8 cellular contexts compared by ENCODE assay signal in the genomic region with DNA sequence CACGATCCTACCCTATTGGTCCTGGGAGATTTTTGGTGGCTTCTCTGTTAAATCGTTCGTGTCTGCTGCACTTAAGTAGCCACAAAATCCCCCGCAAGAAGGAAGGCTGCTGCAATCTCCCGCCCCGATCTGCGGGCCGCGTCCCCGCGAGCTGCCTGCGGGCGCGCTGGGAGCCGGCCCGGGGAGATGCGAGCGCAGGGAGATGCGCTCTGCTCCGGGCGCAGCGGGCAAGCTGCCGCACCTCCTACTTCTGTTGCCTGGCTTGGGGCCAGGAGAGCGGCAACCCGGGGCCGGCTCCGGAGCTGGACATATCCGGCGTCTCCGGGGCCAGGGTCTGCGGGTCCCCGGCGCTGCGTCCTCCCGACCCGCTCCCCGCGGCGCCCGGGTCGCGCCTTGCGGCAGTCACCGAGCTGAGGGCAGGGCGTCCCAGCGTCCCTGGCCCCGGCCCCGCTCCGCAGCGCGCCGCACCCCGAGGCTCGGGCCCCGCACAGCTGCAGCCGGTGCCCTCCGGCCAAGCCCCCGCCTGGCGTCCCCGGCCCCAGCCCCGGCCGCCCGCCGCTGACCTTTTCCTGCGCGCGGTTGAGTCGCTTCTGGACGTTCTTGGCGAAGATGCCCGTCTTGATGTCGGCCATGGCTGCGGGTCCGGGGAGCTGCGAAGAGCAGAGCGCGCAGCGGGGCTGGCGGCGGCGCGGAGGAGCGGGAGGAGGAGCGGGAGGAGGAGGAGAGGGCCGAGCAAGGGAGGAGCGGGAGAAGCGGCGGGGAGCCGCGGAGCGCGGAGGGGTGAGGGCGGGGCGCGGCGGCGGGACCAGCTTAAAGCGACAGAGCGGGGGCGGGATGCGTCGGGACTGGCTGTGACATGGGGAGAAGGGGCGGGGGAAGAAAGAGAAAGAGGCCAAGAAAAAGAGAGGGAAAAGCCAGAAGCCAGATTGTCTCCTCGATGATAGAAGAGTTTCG. TPM values are rescaled to one million over a fixed set of nuclear protein-coding genes. Genes with fewer than 3 reads are reported as not detected.
A peak's percentile ranks its signal among the peaks of the same experiment; 100 is the strongest.
DNase-seq lines count a peak whose midpoint lies in the region; ATAC-seq and TF ChIP-seq lines count a peak whose summit lies in the region.

A gene (minus strand): TSS at position 654 of the 954 bp plus-strand sequence. CDS start 22 bp downstream, at position 632.

- H3K4me2 ChIP-seq in fibroblast of lung (ENCODE audit: extremely low read depth, insufficient read depth, low read length) = peak within 1 kb of the TSS; percentile 77

- H3K4me3 ChIP-seq in AG10803 (ENCODE audit: low read length) (peak within 1 kb of the TSS; percentile 62), fibroblast of lung (replicated peaks in 1 of 4; ENCODE audit: control extremely low read depth in 1 of 4, insufficient read depth in 1 of 4, low read depth in 3 of 4, low read length in 4 of 4) (peak within 1 kb of the TSS; percentile 47 to 62 (median 56))

- ATAC-seq in GM21367 (IDR thresholded peaks at IDR 0.05; ENCODE audit: unreplicated experiment) = no peak

- H3K9me3 Mint-ChIP-seq in IgD-negative memory B cell = no peaks in the 10 kb centered on the region
- H3K9me3 Mint-ChIP-seq in activated CD4-positive, alpha-beta memory T cell treated with anti-CD3 and anti-CD28 coated beads, Interleukin-2, amount 10 ng/mL, durations not matched to agents 7 days and 5 days = no peaks in the 10 kb centered on the region

- no peak for TF ChIP-seq CTCF in AG10803 (conservative IDR thresholded peaks at IDR 0.05; ENCODE audit: low read length)
- TF ChIP-seq CTCF in fibroblast of lung (conservative IDR thresholded peaks at IDR 0.05 in 1 of 2, IDR thresholded peaks at IDR 0.05 in 1 of 2; ENCODE audit: low read depth in 1 of 2, low read length in 2 of 2) = no peak

- H3K9ac ChIP-seq in fibroblast of lung (ENCODE audit: insufficient read depth, low read length) = no peak within 1 kb of the TSS

- no peaks in the 10 kb centered on the region for H4K20me1 ChIP-seq in fibroblast of lung (ENCODE audit: control insufficient read depth, extremely low read depth, insufficient read depth, low read length)

- peaks cover 47% of the 10 kb centered on the region for H3K27me3 Mint-ChIP-seq in IgD-negative memory B cell
- peaks cover 51% of the 10 kb centered on the region for H3K27me3 Mint-ChIP-seq in activated CD4-positive, alpha-beta memory T cell treated with anti-CD3 and anti-CD28 coated beads, Interleukin-2, amount 10 ng/mL, durations not matched to agents 7 days and 5 days

- H2AFZ ChIP-seq in fibroblast of lung (ENCODE audit: low read length) = no peak within 1 kb of the TSS

- no peaks in the 10 kb centered on the region for H3K79me2 ChIP-seq in fibroblast of lung (ENCODE audit: control insufficient read depth, insufficient read depth, low read length)

- H3K4me1 ChIP-seq in fibroblast of lung (ENCODE audit: control insufficient read depth, extremely low read depth, insufficient read depth, low read length) = no peaks in the 10 kb centered on the region

- H3K27ac Mint-ChIP-seq in IgD-negative memory B cell = no peak within 1 kb of the TSS
- no peak within 1 kb of the TSS for H3K27ac Mint-ChIP-seq in activated CD4-positive, alpha-beta memory T cell treated with anti-CD3 and anti-CD28 coated beads, Interleukin-2, amount 10 ng/mL, durations not matched to agents 7 days and 5 days

- DNase-seq in AG10803 (ENCODE audit: low read depth) = peak; percentile 70
- no peak for DNase-seq in activated CD4-positive, alpha-beta memory T cell treated with anti-CD3 and anti-CD28 coated beads, Interleukin-2, amount 10 ng/mL, durations not matched to agents 7 days and 5 days
- DNase-seq in fibroblast of lung (ENCODE audit: low read depth in 2 of 2) = peak; percentile 53 to 62
- DNase-seq in mucosa of gallbladder (ENCODE audit: low spot score) = peak; percentile 17
- DNase-seq in superior temporal gyrus (ENCODE audit: extremely low spot score) = peak; percentile 45
- no peak for DNase-seq in SHP77 (lab: John Stamatoyannopoulos, UW)

- POLR2A ChIA-PET in activated CD4-positive, alpha-beta memory T cell treated with anti-CD3 and anti-CD28 coated beads, Interleukin-2, amount 10 ng/mL, durations not matched to agents 7 days and 5 days (lab: Charles Lee) = no interaction called here

- H3K27ac ChIP-seq in fibroblast of lung (ENCODE audit: insufficient read depth, low read length) = no peak within 1 kb of the TSS

- H3K9me3 ChIP-seq in fibroblast of lung (ENCODE audit: control insufficient read depth, insufficient read depth, low read depth, low read length) = no peaks in the 10 kb centered on the region

- CTCF ChIA-PET in activated CD4-positive, alpha-beta memory T cell treated with anti-CD3 and anti-CD28 coated beads, Interleukin-2, amount 10 ng/mL, durations not matched to agents 7 days and 5 days (lab: Charles Lee) = interaction anchor here (0.8 kb wide), 1 partner anchor 232 kb away, joined by 3 read pairs; no protein-coding TSS in a partner anchor

- H3K36me3 Mint-ChIP-seq in IgD-negative memory B cell = no peaks in the 10 kb centered on the region
- no peaks in the 10 kb centered on the region for H3K36me3 Mint-ChIP-seq in activated CD4-positive, alpha-beta memory T cell treated with anti-CD3 and anti-CD28 coated beads, Interleukin-2, amount 10 ng/mL, durations not matched to agents 7 days and 5 days (ENCODE audit: low read depth)

- H3K4me3 Mint-ChIP-seq in IgD-negative memory B cell = peak within 1 kb of the TSS in 3 of 4 donors; percentile 41 to 72 (median 63)
- peak within 1 kb of the TSS; percentile 44 for H3K4me3 Mint-ChIP-seq in activated CD4-positive, alpha-beta memory T cell treated with anti-CD3 and anti-CD28 coated beads, Interleukin-2, amount 10 ng/mL, durations not matched to agents 7 days and 5 days

- no peaks in the 10 kb centered on the region for H3K27me3 ChIP-seq in fibroblast of lung (ENCODE audit: control insufficient read depth, insufficient read depth, low read length)

- H3K4me1 Mint-ChIP-seq in IgD-negative memory B cell = peaks cover 2 to 11% (median 7%) of the 10 kb centered on the region in 3 donors
- peaks cover 6% of the 10 kb centered on the region for H3K4me1 Mint-ChIP-seq in activated CD4-positive, alpha-beta memory T cell treated with anti-CD3 and anti-CD28 coated beads, Interleukin-2, amount 10 ng/mL, durations not matched to agents 7 days and 5 days

- no peaks in the 10 kb centered on the region for H3K36me3 ChIP-seq in fibroblast of lung (ENCODE audit: control insufficient read depth, insufficient read depth, low read length)

RNA-seq across cellular contexts. Expression of the gene that starts here (rescaled TPM):
- polyA plus RNA-seq in IgD-negative memory B cell = not detected
- not detected for total RNA-seq in activated CD4-positive, alpha-beta memory T cell treated with anti-CD3 and anti-CD28 coated beads, Interleukin-2, amount 10 ng/mL, durations not matched to agents 7 days and 5 days
- total RNA-seq in fibroblast of lung = 1.5 and 3.6 TPM in 2 replicates
- polyA plus RNA-seq in fibroblast of lung = 2.4 and 9.0 TPM in 2 replicates
- 1.7 and 6.5 TPM in 2 replicates for polyA plus RNA-seq in fibroblast of lung (2012)
- 3.4 and 4.8 TPM in 2 replicates for polyA minus RNA-seq in fibroblast of lung (ENCODE audit: low replicate concordance)
- 4.9 TPM for total RNA-seq in mucosa of gallbladder

Comparison
In these comparisons a context has a peak if more than half of its experiments do, and no peak if none do; other contexts are left out.
1. DNase-seq: peak in AG10803 (single experiment), fibroblast of lung (2 of 2), mucosa of gallbladder (single experiment) and superior temporal gyrus (single experiment); none in activated CD4-positive, alpha-beta memory T cell treated with anti-CD3 and anti-CD28 coated beads, Interleukin-2, amount 10 ng/mL, durations not matched to agents 7 days and 5 days (single experiment) and SHP77 (0 of 2).